In genomic region chr2:64649013-64649484, GRCh38 we compare ENCODE assay signal across 11 cellular contexts. TPM values are rescaled to one million over a fixed set of nuclear protein-coding genes. Genes with fewer than 3 reads are reported as not detected.
A peak's percentile ranks its signal among the peaks of the same experiment; 100 is the strongest.
DNase-seq lines count a peak whose midpoint lies in the region; ATAC-seq and TF ChIP-seq lines count a peak whose summit lies in the region.
"Had no signal": no experiment of that assay in that cellular context is flagged by ENCODE, and none has a peak within 500 bp of the region (broad histone marks: within the 10 kb centered on the region; RNA-seq: fewer than 3 reads in every experiment).

No MANE protein-coding gene starts in this region.

- no peaks in the 10 kb centered on the region for H3K9me3 Mint-ChIP-seq in nephron progenitor cell
- H3K9me3 Mint-ChIP-seq: CD4-positive, alpha-beta memory T cell had no signal

- WGBS in mammary epithelial cell (ENCODE audit: low coverage, missing lambda C conversion rate): 90% methylated on average over 6 of the region's 6 CpGs

- peak overlapping the region in 1 of 3 experiments; percentile 2 for H3K4me3 ChIP-seq in mammary epithelial cell (replicated peaks in 1 of 3; ENCODE audit: insufficient read depth in 1 of 3, low read depth in 2 of 3, low read length in 3 of 3)
- H3K4me3 ChIP-seq: SJCRH30 had no signal

- no peak for ATAC-seq in HG03460 (IDR thresholded peaks at IDR 0.05; ENCODE audit: unreplicated experiment)
- no peak for ATAC-seq in HG02588 (IDR thresholded peaks at IDR 0.05; ENCODE audit: unreplicated experiment)

- H3K4me1 Mint-ChIP-seq in nephron progenitor cell: peaks cover 89% of the 10 kb centered on the region

- dilution Hi-C loops in mammary epithelial cell (cut with HindIII; ENCODE audit: low sequenced_read_pairs): no loop called here

- no peak overlapping the region for H3K27ac Mint-ChIP-seq in nephron progenitor cell

- no peaks in the 10 kb centered on the region for H3K9me3 ChIP-seq in mammary epithelial cell (replicated peaks; ENCODE audit: insufficient read depth, low read length)
- H3K9me3 ChIP-seq: SJCRH30 had no signal

- peak overlapping the region; percentile 62 for H3K4me2 ChIP-seq in mammary epithelial cell (ENCODE audit: insufficient read depth, low read depth, low read length)

- no peak overlapping the region for H3K9ac ChIP-seq in mammary epithelial cell (ENCODE audit: insufficient read depth, low read length)

- H3K27me3 Mint-ChIP-seq in nephron progenitor cell (ENCODE audit: low read depth, poor library complexity): no peaks in the 10 kb centered on the region
- H3K27me3 Mint-ChIP-seq: CD4-positive, alpha-beta memory T cell had no signal

- no peaks in the 10 kb centered on the region for H3K36me3 ChIP-seq in mammary epithelial cell (ENCODE audit: insufficient read depth, low read length)
- H3K36me3 ChIP-seq: SJCRH30 had no signal

- H3K36me3 Mint-ChIP-seq in nephron progenitor cell (ENCODE audit: low read depth): no peaks in the 10 kb centered on the region

- in situ Hi-C loops in mammary epithelial cell (cut with MboI; ENCODE audit: low sequenced_read_pairs in 2 of 2): loop anchor here in 1 of 2 donors (5.0 to 10.0 kb wide), 2 partner anchors 54 to 213 kb away; no protein-coding TSS in a partner anchor

- H3K79me2 ChIP-seq in mammary epithelial cell (ENCODE audit: insufficient read depth, low read length): peaks cover 95% of the 10 kb centered on the region

- TF ChIP-seq CTCF in C4-2B (conservative IDR thresholded peaks at IDR 0.05): no peak
- TF ChIP-seq CTCF in mammary epithelial cell (conservative IDR thresholded peaks at IDR 0.05 in 1 of 2, IDR thresholded peaks at IDR 0.05 in 1 of 2; ENCODE audit: extremely low read depth in 1 of 2, insufficient read depth in 1 of 2, low read depth in 1 of 2, low read length in 2 of 2): no peak
- no peak for TF ChIP-seq CTCF in nephron progenitor cell (IDR thresholded peaks at IDR 0.05)

- CTCF ChIA-PET in mammary epithelial cell (lab: Charles Lee; ENCODE audit: low non-redundant PET): no interaction called here

- H2AFZ ChIP-seq in mammary epithelial cell (ENCODE audit: low read depth, low read length): no peak overlapping the region

- H3K4me3 Mint-ChIP-seq in nephron progenitor cell: peak overlapping the region; percentile 31

- DNase-seq in LoVo (ENCODE audit: low spot score): peak; percentile 55
- DNase-seq in mammary epithelial cell: no peak
- DNase-seq in nephron progenitor cell: no peak
- no peak for DNase-seq in stimulated activated CD4-positive, alpha-beta T cell treated with anti-CD3 and anti-CD28 coated beads, Interleukin-2, amount 100 ng/mL, for 24 hours
- DNase-seq in hippocampal formation (lab: John Stamatoyannopoulos, UW): no peak
- DNase-seq: CD4-positive, alpha-beta memory T cell; NCI-H2029; SJCRH30 had no signal

- no peaks in the 10 kb centered on the region for H3K27me3 ChIP-seq in mammary epithelial cell (ENCODE audit: insufficient read depth, low read length)
- H3K27me3 ChIP-seq: SJCRH30 had no signal

- BruUV-seq in mammary epithelial cell (replicated peaks; lab: Mats Ljungman, UMichigan): no TSS peak

- no peaks in the 10 kb centered on the region for H4K20me1 ChIP-seq in mammary epithelial cell (ENCODE audit: insufficient read depth, low read length)

- H3K27ac ChIP-seq in C4-2B (peak overlapping the region; percentile 43; the same call in 1 of the 2 replicates), mammary epithelial cell (ENCODE audit: insufficient read depth, low read depth, low read length) (peak overlapping the region; percentile 58)
- H3K27ac ChIP-seq: SJCRH30 had no signal

- intact Hi-C loops in mammary epithelial cell (cut with micrococcal nuclease): loop anchor here (10.0 kb wide), 1 partner anchor 314 kb away; no protein-coding TSS in a partner anchor

- peaks cover 50% of the 10 kb centered on the region for H3K4me1 ChIP-seq in mammary epithelial cell (ENCODE audit: insufficient read depth, low read length)

RNA-seq across cellular contexts. Expression of gene SERTAD2, which starts 4.7 kb away (rescaled TPM):
- total RNA-seq in mammary epithelial cell: 10 to 100 TPM; 16.0 to 24.2 TPM
- polyA plus RNA-seq in mammary epithelial cell: 13.3 TPM
- polyA minus RNA-seq in mammary epithelial cell: 17.2 TPM
